ENCODE assay signal across 9 cellular contexts in the genomic region with DNA sequence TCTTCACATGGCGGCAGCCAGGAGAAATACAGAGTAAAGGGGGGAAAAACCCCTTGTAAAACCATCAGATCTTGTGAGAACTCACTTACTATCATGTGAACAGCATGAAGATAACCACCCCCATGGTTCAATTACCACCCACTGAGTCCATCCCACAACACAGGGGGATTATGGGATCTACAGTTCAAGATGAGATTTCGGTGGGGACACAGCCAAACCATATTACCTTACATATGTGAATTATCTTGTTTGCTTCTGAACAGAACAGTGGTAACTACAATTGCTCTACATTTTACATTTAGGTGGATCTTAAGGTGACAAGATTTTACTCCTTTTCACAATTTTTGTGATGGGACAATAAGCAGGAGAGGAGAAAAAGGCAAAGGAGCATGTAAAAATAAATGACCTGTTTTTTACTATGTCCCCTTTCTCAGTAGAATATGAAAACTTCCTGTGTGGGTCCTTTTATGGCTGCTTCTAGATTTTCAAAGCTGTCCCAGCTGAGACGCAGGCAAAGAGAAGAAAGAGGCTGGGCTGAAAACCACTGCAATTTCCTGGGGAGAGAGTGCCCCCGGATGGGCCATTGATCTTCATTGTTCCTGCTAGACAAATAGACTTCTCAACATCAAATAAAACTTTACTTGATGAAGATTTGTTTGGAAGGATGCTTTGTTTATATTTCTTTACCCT. TPM values are rescaled to one million over a fixed set of nuclear protein-coding genes. Genes with fewer than 3 reads are reported as not detected.
DNase-seq lines count a peak whose midpoint lies in the region; ATAC-seq and TF ChIP-seq lines count a peak whose summit lies in the region.
"Had no signal": no experiment of that assay in that cellular context is flagged by ENCODE, and none has a peak within 500 bp of the region (broad histone marks: within the 10 kb centered on the region; RNA-seq: fewer than 3 reads in every experiment).

No MANE protein-coding gene starts in this region.

- ATAC-seq in CD8-positive, alpha-beta T cell, result peak; percentile 96
- ATAC-seq in HG02852 (IDR thresholded peaks at IDR 0.05; ENCODE audit: unreplicated experiment) (no peak), GM18907 (IDR thresholded peaks at IDR 0.05; ENCODE audit: unreplicated experiment) (no peak), GM19023 (IDR thresholded peaks at IDR 0.05; ENCODE audit: unreplicated experiment) (no peak)

- H3K9me3 Mint-ChIP-seq in CD8-positive, alpha-beta T cell, result peaks cover 3% of the 10 kb centered on the region
- H3K9me3 Mint-ChIP-seq in activated naive CD4-positive, alpha-beta T cell treated with anti-CD3 and anti-CD28 coated beads, Interleukin-2, amount 50 U/mL, for 24 hours, result no peaks in the 10 kb centered on the region

- peak overlapping the region; percentile 13 for H3K4me3 Mint-ChIP-seq in CD8-positive, alpha-beta T cell
- peak overlapping the region; percentile 73 for H3K4me3 Mint-ChIP-seq in activated naive CD4-positive, alpha-beta T cell treated with anti-CD3 and anti-CD28 coated beads, Interleukin-2, amount 50 U/mL, for 24 hours

- H3K27ac Mint-ChIP-seq in CD8-positive, alpha-beta T cell, result peak overlapping the region; percentile 91
- H3K27ac Mint-ChIP-seq in activated naive CD4-positive, alpha-beta T cell treated with anti-CD3 and anti-CD28 coated beads, Interleukin-2, amount 50 U/mL, for 24 hours, result peak overlapping the region; percentile 86

- peak; percentile 36 to 82 (median 57) for DNase-seq in CD8-positive, alpha-beta T cell
- DNase-seq in NOMO-1 treated with DMSO at 0.1 percent for 48 hours (lab: John Stamatoyannopoulos, UW; ENCODE audit: unreplicated experiment) (peak; percentile 58), mucosa of gallbladder (ENCODE audit: low spot score) (peak; percentile 38), glomerular visceral epithelial cell (ENCODE audit: extremely low spot score) (no peak)
- DNase-seq: NCI-H2081 treated with DMSO at 0.1 percent for 48 hours had no signal

- H3K36me3 ChIP-seq in CD8-positive, alpha-beta T cell (ENCODE audit: insufficient read depth, low read length), result no peaks in the 10 kb centered on the region

- no peaks in the 10 kb centered on the region for H3K27me3 Mint-ChIP-seq in CD8-positive, alpha-beta T cell (ENCODE audit: low read depth)
- H3K27me3 Mint-ChIP-seq in activated naive CD4-positive, alpha-beta T cell treated with anti-CD3 and anti-CD28 coated beads, Interleukin-2, amount 50 U/mL, for 24 hours, result no peaks in the 10 kb centered on the region

- no peaks in the 10 kb centered on the region for H3K9me3 ChIP-seq in CD8-positive, alpha-beta T cell (ENCODE audit: low read length)

- POLR2A ChIA-PET in CD8-positive, alpha-beta T cell (lab: Charles Lee), result interaction anchor here (0.9 to 1.3 kb wide), 2 partner anchors 12 to 94 kb away, joined by 3 read pairs; partner anchors contain the start of gene RELL1

- peak overlapping the region; percentile 18 for H3K27ac ChIP-seq in CD8-positive, alpha-beta T cell (ENCODE audit: low read depth, low read length)

- no peaks in the 10 kb centered on the region for H3K27me3 ChIP-seq in CD8-positive, alpha-beta T cell (ENCODE audit: insufficient read depth, low read length)

- H3K4me3 ChIP-seq in CD8-positive, alpha-beta T cell (ENCODE audit: low read depth, low read length), result no peak overlapping the region

- peaks cover 28% of the 10 kb centered on the region for H3K4me1 Mint-ChIP-seq in CD8-positive, alpha-beta T cell (ENCODE audit: low read depth)
- H3K4me1 Mint-ChIP-seq in activated naive CD4-positive, alpha-beta T cell treated with anti-CD3 and anti-CD28 coated beads, Interleukin-2, amount 50 U/mL, for 24 hours, result peaks cover 31% of the 10 kb centered on the region

- H3K36me3 Mint-ChIP-seq in CD8-positive, alpha-beta T cell, result peaks cover 3% of the 10 kb centered on the region
- H3K36me3 Mint-ChIP-seq in activated naive CD4-positive, alpha-beta T cell treated with anti-CD3 and anti-CD28 coated beads, Interleukin-2, amount 50 U/mL, for 24 hours, result peaks cover 3% of the 10 kb centered on the region

- CTCF ChIA-PET in CD8-positive, alpha-beta T cell (lab: Charles Lee), result interaction anchor here (0.7 to 12.6 kb wide), 6 partner anchors 10 to 212 kb away, joined by 3 to 104 read pairs (median 3); no protein-coding TSS in a partner anchor

- intact Hi-C loops in CD8-positive, alpha-beta T cell (cut with DNase I, micrococcal nuclease), result loop anchor here (1.0 to 5.0 kb wide), 3 partner anchors 93 to 177 kb away; partner anchors contain the start of gene RELL1 (in 2 of the 2)

- peaks cover 25% of the 10 kb centered on the region for H3K4me1 ChIP-seq in CD8-positive, alpha-beta T cell (ENCODE audit: insufficient read depth, low read length)

- TF ChIP-seq CTCF in CD8-positive, alpha-beta T cell (IDR thresholded peaks at IDR 0.05), result no peak

RNA-seq across cellular contexts. Expression of gene PGM2, which starts 45.9 kb away (rescaled TPM):
- total RNA-seq in CD8-positive, alpha-beta T cell, result 10 to 100 TPM; 14.5 to 15.4 TPM
- total RNA-seq in mucosa of gallbladder, result 37.3 TPM
